In genomic region chr10:29324220-29324831, GRCh38 we compare ENCODE assay signal across 36 cellular contexts. TPM values are rescaled to one million over a fixed set of nuclear protein-coding genes. Genes with fewer than 3 reads are reported as not detected.
A peak's percentile ranks its signal among the peaks of the same experiment; 100 is the strongest.
DNase-seq lines count a peak whose midpoint lies in the region; ATAC-seq, FAIRE-seq and TF ChIP-seq lines count a peak whose summit lies in the region.
"Had no signal": no experiment of that assay in that cellular context is flagged by ENCODE, and none has a peak within 500 bp of the region (broad histone marks: within the 10 kb centered on the region; RNA-seq: fewer than 3 reads in every experiment).

No MANE protein-coding gene starts in this region.

- peaks cover 7% of the 10 kb centered on the region for H3K27me3 Mint-ChIP-seq in activated T-cell treated with anti-CD3 and anti-CD28 coated beads, Interleukin-2, amount 50 U/mL, for 72 hours (ENCODE audit: low read depth)
- peaks cover 53% of the 10 kb centered on the region for H3K27me3 Mint-ChIP-seq in MCF 10A (ENCODE audit: insufficient read depth, unreplicated experiment)

- no peaks in the 10 kb centered on the region for H4K20me1 ChIP-seq in HepG2 (ENCODE audit: insufficient read depth, low read length)

- no peaks in the 10 kb centered on the region for H3K9me3 Mint-ChIP-seq in activated T-cell treated with anti-CD3 and anti-CD28 coated beads, Interleukin-2, amount 50 U/mL, for 72 hours
- H3K9me3 Mint-ChIP-seq in MCF 10A (ENCODE audit: unreplicated experiment), result no peaks in the 10 kb centered on the region
- H3K9me3 Mint-ChIP-seq: activated naive CD4-positive, alpha-beta T cell treated with anti-CD3 and anti-CD28 coated beads, Interleukin-2, amount 50 U/mL, for 24 hours; CD4-positive, alpha-beta T cell; natural killer cell treated with Interleukin-12 subunit alpha and Interleukin-12 subunit beta and Interleukin-15 and Interleukin-18, amount 100 ng/mL, for 72 hours had no signal

- POLR2A ChIA-PET in HepG2 (lab: Yijun Ruan, JAX), result interaction anchor here (0.8 to 1.6 kb wide), 4 partner anchors 9 to 31 kb away, joined by 3 to 4 read pairs (median 3); no protein-coding TSS in a partner anchor
- POLR2A ChIA-PET in MCF 10A (lab: Yijun Ruan, JAX), result interaction anchor here (0.6 kb wide), 1 partner anchor 194 kb away, joined by 3 read pairs; no protein-coding TSS in a partner anchor

- H3K27me3 ChIP-seq in heart left ventricle, result peaks cover 0 to 4% (median 0%) of the 10 kb centered on the region in 9 donors
- no peaks in the 10 kb centered on the region for H3K27me3 ChIP-seq in brain microvascular endothelial cell (replicated peaks)
- H3K27me3 ChIP-seq in HepG2 (ENCODE audit: control insufficient read depth in 1 of 2, insufficient read depth in 2 of 2, low read length in 2 of 2), result no peaks in the 10 kb centered on the region
- H3K27me3 ChIP-seq: colonic mucosa had no signal

- CTCF ChIA-PET in HepG2 (lab: Yijun Ruan, JAX; ENCODE audit: low intra/inter-chr PET ratio, low total read pairs), result no interaction called here
- CTCF ChIA-PET in MCF 10A (lab: Yijun Ruan, JAX), result no interaction called here

- TF ChIP-seq CTCF in heart left ventricle (IDR thresholded peaks at IDR 0.05), result no peak
- no peak for TF ChIP-seq CTCF in brain microvascular endothelial cell (IDR thresholded peaks at IDR 0.05; ENCODE audit: low read depth, low read length, missing control alignments)
- no peak for TF ChIP-seq CTCF in HepG2 (CRISPR knock-in tag; IDR thresholded peaks at IDR 0.05)
- TF ChIP-seq CTCF in MCF 10A (IDR thresholded peaks at IDR 0.05; ENCODE audit: unreplicated experiment), result no peak

- H3K4me1 ChIP-seq in heart left ventricle, result peaks cover 0 to 28% (median 7%) of the 10 kb centered on the region in 12 donors
- H3K4me1 ChIP-seq in HepG2 (ENCODE audit: insufficient read depth, low read length), result peaks cover 99% of the 10 kb centered on the region
- H3K4me1 ChIP-seq: colonic mucosa had no signal

- BruUV-seq in HepG2 (replicated peaks; lab: Mats Ljungman, UMichigan), result no TSS peak
- no TSS peak for BruUV-seq in MCF 10A (replicated peaks; lab: Mats Ljungman, UMichigan)

- 55 to 68% (median 60%) methylated on average over 11 of the region's 11 CpGs for WGBS in heart left ventricle, 4 donors
- WGBS in HepG2 (ENCODE audit: low lambda C conversion rate), result 5% methylated on average over 10 of the region's 11 CpGs

- peak in 2 of 4 donors; percentile 16 to 32 for ATAC-seq in heart left ventricle
- peak; percentile 67 for ATAC-seq in HepG2
- no peak for ATAC-seq in activated T-cell treated with anti-CD3 and anti-CD28 coated beads, Interleukin-2, amount 50 U/mL, for 72 hours (replicated peaks in 1 of 2)
- ATAC-seq: mucosa of descending colon; natural killer cell treated with Interleukin-12 subunit alpha and Interleukin-12 subunit beta and Interleukin-15 and Interleukin-18, amount 100 ng/mL, for 72 hours had no signal

- H3K4me2 ChIP-seq in HepG2 (ENCODE audit: low read depth, low read length), result peak overlapping the region; percentile 68
- H3K4me2 ChIP-seq: smooth muscle cell had no signal

- no peak for TF ChIP-seq POLR2A in heart left ventricle (IDR thresholded peaks at IDR 0.05)
- peak in 1 of 2 experiments; percentile 38; a peak in 1 of 4 replicates for TF ChIP-seq POLR2A in HepG2 (IDR thresholded peaks at IDR 0.05; ENCODE audit: insufficient read depth in 1 of 2, low read depth in 2 of 2, low read length in 2 of 2)

- no peak overlapping the region for H3K4me3 ChIP-seq in heart left ventricle
- H3K4me3 ChIP-seq in brain microvascular endothelial cell (ENCODE audit: low read depth, low read length), result no peak overlapping the region
- H3K4me3 ChIP-seq in HepG2 (replicated peaks in 1 of 3; ENCODE audit: insufficient read depth in 1 of 3, low read depth in 2 of 3, low read length in 3 of 3), result peak overlapping the region in 1 of 3 experiments; percentile 42; a peak in 3 of 6 replicates
- H3K4me3 ChIP-seq: colonic mucosa, lung, mucosa of descending colon, smooth muscle cell, suprapubic skin had no signal

- H3K9me3 ChIP-seq in heart left ventricle (no peaks in the 10 kb centered on the region), HepG2 (ENCODE audit: low read length) (no peaks in the 10 kb centered on the region)
- H3K9me3 ChIP-seq: colonic mucosa, mucosa of descending colon, suprapubic skin had no signal

- H3K27ac Mint-ChIP-seq in activated T-cell treated with anti-CD3 and anti-CD28 coated beads, Interleukin-2, amount 50 U/mL, for 72 hours, result no peak overlapping the region
- no peak overlapping the region for H3K27ac Mint-ChIP-seq in MCF 10A (ENCODE audit: low read depth, unreplicated experiment)
- H3K27ac Mint-ChIP-seq: activated naive CD4-positive, alpha-beta T cell treated with anti-CD3 and anti-CD28 coated beads, Interleukin-2, amount 50 U/mL, for 24 hours; CD4-positive, alpha-beta T cell; natural killer cell treated with Interleukin-12 subunit alpha and Interleukin-12 subunit beta and Interleukin-15 and Interleukin-18, amount 100 ng/mL, for 72 hours had no signal

- in situ Hi-C loops in brain microvascular endothelial cell (cut with HindIII; ENCODE audit: low pct_ligation_motif_present, low sequenced_read_pairs), result no loop called here
- in situ Hi-C loops in HepG2 (cut with HindIII; ENCODE audit: extremely low pct_ligation_motif_present, low pct_unique_long_range_greater_than_20kb), result no loop called here

- H3K27ac ChIP-seq in heart left ventricle (peak overlapping the region in 9 of 12 donors; percentile 26 to 91 (median 80)), brain microvascular endothelial cell (no peak overlapping the region), HepG2 (ENCODE audit: extremely low read length, insufficient read depth, low read length) (peak overlapping the region; percentile 56)
- H3K27ac ChIP-seq: colonic mucosa, epithelial cell of prostate, suprapubic skin had no signal

- H2AFZ ChIP-seq in HepG2 (ENCODE audit: low read length), result no peak overlapping the region

- no peak overlapping the region for H3K4me3 Mint-ChIP-seq in activated T-cell treated with anti-CD3 and anti-CD28 coated beads, Interleukin-2, amount 50 U/mL, for 72 hours
- no peak overlapping the region for H3K4me3 Mint-ChIP-seq in MCF 10A (ENCODE audit: unreplicated experiment)
- H3K4me3 Mint-ChIP-seq: activated naive CD4-positive, alpha-beta T cell treated with anti-CD3 and anti-CD28 coated beads, Interleukin-2, amount 50 U/mL, for 24 hours; CD4-positive, alpha-beta T cell; natural killer cell treated with Interleukin-12 subunit alpha and Interleukin-12 subunit beta and Interleukin-15 and Interleukin-18, amount 100 ng/mL, for 72 hours had no signal

- TF ChIP-seq EP300 in HepG2 (IDR thresholded peaks at IDR 0.05; ENCODE audit: low read depth in 2 of 2, low read length in 2 of 2) (no peak), HepG2 (CRISPR knock-in tag; IDR thresholded peaks at IDR 0.05; ENCODE audit: borderline replicate concordance) (no peak)

- FAIRE-seq in HepG2 (lab: Jason Lieb, UNC), result no peak
- FAIRE-seq: A204.1, GM12891, islet of Langerhans had no signal

- DNase-seq in heart left ventricle (no peak), cardiac septum (ENCODE audit: low spot score) (no peak), brain microvascular endothelial cell (peak; percentile 76), HepG2 (ENCODE audit: low spot score) (peak; percentile 71), MCF 10A (ENCODE audit: unreplicated experiment) (no peak), NCI-H345 (lab: John Stamatoyannopoulos, UW) (no peak)
- no peak for DNase-seq in activated CD4-positive, alpha-beta T cell treated with anti-CD3 and anti-CD28 coated beads for 4 hours
- no peak for DNase-seq in activated T-cell treated with anti-CD3 and anti-CD28 coated beads, Interleukin-2, amount 50 U/mL, for 72 hours
- DNase-seq: activated CD4-positive, alpha-beta T cell treated with anti-CD3 and anti-CD28 coated beads for 48 hours; activated CD8-positive, alpha-beta memory T cell treated with anti-CD3 and anti-CD28 coated beads for 24 hours; activated T-cell treated with anti-CD3 and anti-CD28 coated beads for 4 hours; amniotic stem cell; CD4-positive, alpha-beta T cell; colonic mucosa; effector CD8-positive, alpha-beta T cell; H7; mucosa of descending colon; NCI-H1417; NCI-H2029; NCI-H526; NK-92 treated with Interleukin-12 subunit alpha and Interleukin-12 subunit beta, amount 100 ng/mL, for 24 hours; stimulated activated CD4-positive, alpha-beta T cell treated with anti-CD3 and anti-CD28 coated beads, Interleukin-1b, Interleukin-23, amount 100 ng/mL, for 48 hours; stimulated activated naive CD4-positive, alpha-beta T cell treated with Interleukin-2 at 50 U/mL for 16 hours had no signal

- no peaks in the 10 kb centered on the region for H3K4me1 Mint-ChIP-seq in activated T-cell treated with anti-CD3 and anti-CD28 coated beads, Interleukin-2, amount 50 U/mL, for 72 hours (ENCODE audit: low read depth)
- H3K4me1 Mint-ChIP-seq in MCF 10A (ENCODE audit: insufficient read depth, unreplicated experiment), result no peaks in the 10 kb centered on the region
- H3K4me1 Mint-ChIP-seq: activated naive CD4-positive, alpha-beta T cell treated with anti-CD3 and anti-CD28 coated beads, Interleukin-2, amount 50 U/mL, for 24 hours had no signal

- peak overlapping the region; percentile 15; the same call in 1 of the 2 replicates for H3K9ac ChIP-seq in HepG2 (ENCODE audit: insufficient read depth, low read depth, low read length)

- no peaks in the 10 kb centered on the region for H3K36me3 Mint-ChIP-seq in activated T-cell treated with anti-CD3 and anti-CD28 coated beads, Interleukin-2, amount 50 U/mL, for 72 hours (ENCODE audit: insufficient read depth in 2 of 2)
- no peaks in the 10 kb centered on the region for H3K36me3 Mint-ChIP-seq in MCF 10A (ENCODE audit: insufficient read depth, unreplicated experiment)
- H3K36me3 Mint-ChIP-seq: activated naive CD4-positive, alpha-beta T cell treated with anti-CD3 and anti-CD28 coated beads, Interleukin-2, amount 50 U/mL, for 24 hours; natural killer cell treated with Interleukin-12 subunit alpha and Interleukin-12 subunit beta and Interleukin-15 and Interleukin-18, amount 100 ng/mL, for 72 hours had no signal

- intact Hi-C loops in heart left ventricle (cut with DNase I), result no loop called here
- intact Hi-C loops in cardiac septum (cut with DNase I), result loop anchor here (10.0 kb wide), 1 partner anchor 490 kb away; no protein-coding TSS in a partner anchor
- intact Hi-C loops in HepG2 (cut with micrococcal nuclease; ENCODE audit: unreplicated experiment), result no loop called here
- intact Hi-C loops in MCF 10A (cut with micrococcal nuclease), result no loop called here

- H3K36me3 ChIP-seq in heart left ventricle (no peaks in the 10 kb centered on the region), brain microvascular endothelial cell (replicated peaks) (no peaks in the 10 kb centered on the region), HepG2 (replicated peaks in 1 of 2; ENCODE audit: control insufficient read depth in 1 of 2, insufficient read depth in 2 of 2, low read length in 2 of 2) (no peaks in the 10 kb centered on the region)
- H3K36me3 ChIP-seq: colonic mucosa, suprapubic skin had no signal

- no peak for TF ChIP-seq RAD21 in HepG2 (CRISPR knock-in tag; IDR thresholded peaks at IDR 0.05)

- H3K79me2 ChIP-seq in HepG2 (ENCODE audit: insufficient read depth, low read length), result no peaks in the 10 kb centered on the region

RNA-seq across cellular contexts. Expression of gene LYZL1, which starts 35.5 kb away (rescaled TPM):
- not detected for total RNA-seq in heart left ventricle
- polyA plus RNA-seq in heart left ventricle, result not detected
- not detected for total RNA-seq in cardiac septum
- total RNA-seq in HepG2 (2016; rRNA removed; fragmentation: Illumina TruSeq; extraction: Trizol), result not detected in 2 replicates
- not detected in 2 replicates for total RNA-seq in HepG2 (2016; cell fraction: cytosol; rRNA removed; fragmentation: Illumina TruSeq; extraction: Trizol; ENCODE audit: low read depth)
- not detected in 2 replicates for total RNA-seq in HepG2 (2016; cell fraction: insoluble cytoplasmic fraction; rRNA removed; fragmentation: Illumina TruSeq; extraction: Trizol)
- total RNA-seq in HepG2 (2016; cell fraction: membrane; rRNA removed; fragmentation: Illumina TruSeq; extraction: Trizol), result not detected in 2 replicates
- total RNA-seq in HepG2 (2016; cell fraction: nucleus; rRNA removed; fragmentation: Illumina TruSeq; extraction: Trizol), result not detected in 2 replicates
- not detected in 2 replicates for polyA plus RNA-seq in HepG2 (2011; rRNA removed)
- not detected in 2 replicates for polyA plus RNA-seq in HepG2 (2011; cell fraction: cytosol; rRNA removed)
- polyA plus RNA-seq in HepG2 (2011; cell fraction: nucleus; rRNA removed), result not detected in 2 replicates
- polyA plus RNA-seq in HepG2 (2012), result not detected in 2 replicates
- polyA plus RNA-seq in HepG2 (2016; cell fraction: cytosol; fragmentation: Illumina TruSeq; extraction: Trizol; ENCODE audit: low read depth), result not detected in 2 replicates
- polyA plus RNA-seq in HepG2 (2016; cell fraction: insoluble cytoplasmic fraction; fragmentation: Illumina TruSeq; extraction: Trizol; ENCODE audit: low read depth), result not detected in 2 replicates
- polyA plus RNA-seq in HepG2 (2016; cell fraction: membrane; fragmentation: Illumina TruSeq; extraction: Trizol; ENCODE audit: low read depth), result not detected in 2 replicates
- polyA plus RNA-seq in HepG2 (2016; cell fraction: nucleus; fragmentation: Illumina TruSeq; extraction: Trizol; ENCODE audit: insufficient read depth, low read depth), result not detected in 2 replicates
- not detected in 2 replicates for polyA minus RNA-seq in HepG2 (2011; rRNA and poly(A)+ RNA removed; ENCODE audit: low replicate concordance)
- polyA minus RNA-seq in HepG2 (2011; cell fraction: cytosol; rRNA and poly(A)+ RNA removed), result not detected in 2 replicates
- not detected in 2 replicates for polyA minus RNA-seq in HepG2 (2011; cell fraction: nucleus; rRNA and poly(A)+ RNA removed)
- total RNA-seq in activated T-cell treated with anti-CD3 and anti-CD28 coated beads, Interleukin-2, amount 50 U/mL, for 72 hours, result not detected
- total RNA-seq in MCF 10A (2022), result not detected in 2 replicates
- total RNA-seq: CD4-positive, alpha-beta T cell; colonic mucosa; H7; lung; mucosa of descending colon; natural killer cell treated with Interleukin-12 subunit alpha and Interleukin-12 subunit beta and Interleukin-15 and Interleukin-18, amount 100 ng/mL, for 72 hours; osteocyte; renal cortical epithelial cell; smooth muscle cell; suprapubic skin; T-helper 2 cell treated with Interferon-gamma antibody and Interleukin-4, amounts not matched to agents 100 ng/mL and 5 ng/mL, for 36 hours; urinary bladder had no signal
- polyA plus RNA-seq: lung, smooth muscle cell, urinary bladder had no signal

Comparison
In these comparisons a context has a peak if more than half of its experiments do, and no peak if none do; other contexts are left out.
1. DNase-seq: peak in brain microvascular endothelial cell (single experiment) and HepG2 (single experiment); none in heart left ventricle (0 of 5), cardiac septum (single experiment), activated CD4-positive, alpha-beta T cell treated with anti-CD3 and anti-CD28 coated beads for 4 hours (0 of 2), activated T-cell treated with anti-CD3 and anti-CD28 coated beads, Interleukin-2, amount 50 U/mL, for 72 hours (0 of 2), MCF 10A (single experiment) and NCI-H345 (single experiment).